Comparison of ENCODE assay signal across 1 cellular context in genomic region chr19:14511245-14511625, GRCh38.
TF ChIP-seq lines count a peak whose summit lies in the region.

No MANE protein-coding gene starts in this region.

TF ChIP-seq in GM23338, 12 proteins besides CTCF, POLR2A, EP300 and RAD21:
- no peak for TF ChIP-seq ZNF462 (CRISPR knock-in tag; IDR thresholded peaks at IDR 0.05)
- TF ChIP-seq NANOG (IDR thresholded peaks at IDR 0.05; ENCODE audit: borderline replicate concordance): no peak
- TF ChIP-seq REST (IDR thresholded peaks at IDR 0.05; ENCODE audit: unreplicated experiment): no peak
- no peak for TF ChIP-seq EZH2 (IDR thresholded peaks at IDR 0.05; ENCODE audit: low read depth, unreplicated experiment)
- no peak for TF ChIP-seq ZNF331 (CRISPR knock-in tag; IDR thresholded peaks at IDR 0.05; ENCODE audit: low read depth)
- no peak for TF ChIP-seq ETS1 (IDR thresholded peaks at IDR 0.05)
- TF ChIP-seq JUNB (IDR thresholded peaks at IDR 0.05; ENCODE audit: unreplicated experiment): no peak
